ENCODE assay signal across 25 cellular contexts in genomic region chr4:143313527-143313926, GRCh38. TPM values are rescaled to one million over a fixed set of nuclear protein-coding genes. Genes with fewer than 3 reads are reported as not detected.
DNase-seq lines count a peak whose midpoint lies in the region; ATAC-seq, FAIRE-seq and TF ChIP-seq lines count a peak whose summit lies in the region.
"Had no signal": no experiment of that assay in that cellular context is flagged by ENCODE, and none has a peak within 500 bp of the region (broad histone marks: within the 10 kb centered on the region; RNA-seq: fewer than 3 reads in every experiment).

No MANE protein-coding gene starts in this region.

- POLR2A ChIA-PET in Caco-2 (lab: Charles Lee) = no interaction called here
- POLR2A ChIA-PET in K562 (lab: Yijun Ruan, JAX) = no interaction called here
- POLR2A ChIA-PET in WTC11 (lab: Charles Lee) = no interaction called here

- TF ChIP-seq EP300 in K562 (IDR thresholded peaks at IDR 0.05; ENCODE audit: low read length) = no peak

- no peak for TF ChIP-seq RAD21 in K562 (CRISPR knock-in tag; conservative IDR thresholded peaks at IDR 0.05 in 1 of 2, IDR thresholded peaks at IDR 0.05 in 1 of 2)

- no peak overlapping the region for H3K4me3 ChIP-seq in Caco-2 (ENCODE audit: low read depth, low read length)
- no peak overlapping the region for H3K4me3 ChIP-seq in K562
- H3K4me3 ChIP-seq in neural progenitor cell = no peak overlapping the region
- no peak overlapping the region for H3K4me3 ChIP-seq in dorsolateral prefrontal cortex
- H3K4me3 ChIP-seq: A549; BLaER1 treated with 17β-estradiol and CSF1 and Interleukin-3, amounts not matched to agents 10 nM and 100 nM had no signal

- H3K9ac ChIP-seq in K562 (ENCODE audit: insufficient read depth in 1 of 2, low read depth in 2 of 2, low read length in 2 of 2) (no peak overlapping the region), neural progenitor cell (no peak overlapping the region)
- H3K9ac ChIP-seq: BLaER1 treated with 17β-estradiol and CSF1 and Interleukin-3, amounts not matched to agents 10 nM and 100 nM had no signal

- BruUV-seq in Caco-2 (replicated peaks; lab: Mats Ljungman, UMichigan) (no TSS peak), K562 (replicated peaks; lab: Mats Ljungman, UMichigan) (no TSS peak)

- no peak overlapping the region for H3K4me3 Mint-ChIP-seq in Caco-2 (ENCODE audit: unreplicated experiment)
- H3K4me3 Mint-ChIP-seq in neural progenitor cell = no peak overlapping the region
- H3K4me3 Mint-ChIP-seq in WTC11 = no peak overlapping the region
- H3K4me3 Mint-ChIP-seq: B cell; CD14-positive monocyte; CD4-positive, alpha-beta memory T cell; CD4-positive, CD25-positive, alpha-beta regulatory T cell; CD8-positive, alpha-beta memory T cell had no signal

- no peaks in the 10 kb centered on the region for H3K9me1 ChIP-seq in K562 (ENCODE audit: control insufficient read depth, insufficient read depth, low read length)

- no peaks in the 10 kb centered on the region; the same call in 1 of the 2 replicates for H3K36me3 ChIP-seq in Caco-2 (ENCODE audit: control insufficient read depth, insufficient read depth, low read length)
- no peaks in the 10 kb centered on the region for H3K36me3 ChIP-seq in K562 (ENCODE audit: control insufficient read depth, insufficient read depth, low read length)
- no peaks in the 10 kb centered on the region for H3K36me3 ChIP-seq in neural progenitor cell
- H3K36me3 ChIP-seq: BLaER1 treated with 17β-estradiol and CSF1 and Interleukin-3, amounts not matched to agents 10 nM and 100 nM had no signal

- H3K9me3 Mint-ChIP-seq in Caco-2 (ENCODE audit: unreplicated experiment) (no peaks in the 10 kb centered on the region), neural progenitor cell (no peaks in the 10 kb centered on the region), WTC11 (no peaks in the 10 kb centered on the region)
- H3K9me3 Mint-ChIP-seq: CD8-positive, alpha-beta memory T cell had no signal

- no peaks in the 10 kb centered on the region for H3K27me3 ChIP-seq in Caco-2 (replicated peaks; ENCODE audit: control insufficient read depth, insufficient read depth, low read length)
- peaks cover 0 to 7% of the 10 kb centered on the region in 2 experiments; a peak in 1 of 5 replicates for H3K27me3 ChIP-seq in K562 (ENCODE audit: control insufficient read depth in 2 of 2, insufficient read depth in 2 of 2, low read length in 2 of 2)
- no peaks in the 10 kb centered on the region for H3K27me3 ChIP-seq in neural progenitor cell
- H3K27me3 ChIP-seq in dorsolateral prefrontal cortex = no peaks in the 10 kb centered on the region
- H3K27me3 ChIP-seq: BLaER1 treated with 17β-estradiol and CSF1 and Interleukin-3, amounts not matched to agents 10 nM and 100 nM had no signal

- H3K79me2 ChIP-seq in K562 (ENCODE audit: control insufficient read depth, insufficient read depth, low read length) (no peaks in the 10 kb centered on the region), neural progenitor cell (ENCODE audit: low read depth) (no peaks in the 10 kb centered on the region)

- H4K20me1 ChIP-seq in K562 (replicated peaks; ENCODE audit: control insufficient read depth, insufficient read depth, low read length) (no peaks in the 10 kb centered on the region), neural progenitor cell (ENCODE audit: low read depth) (no peaks in the 10 kb centered on the region)
- H4K20me1 ChIP-seq: BLaER1 treated with 17β-estradiol and CSF1 and Interleukin-3, amounts not matched to agents 10 nM and 100 nM had no signal

- no peak for TF ChIP-seq CTCF in Caco-2 (IDR thresholded peaks at IDR 0.05; ENCODE audit: insufficient read depth in 1 of 2, low read depth in 1 of 2, low read length in 1 of 2, severe bottlenecking in 1 of 2, unreplicated experiment in 1 of 2)
- no peak for TF ChIP-seq CTCF in K562 (IDR thresholded peaks at IDR 0.05 in 2 of 3, conservative IDR thresholded peaks at IDR 0.05 in 1 of 3; ENCODE audit: insufficient read depth in 2 of 3, low read depth in 1 of 3, low read length in 3 of 3)
- TF ChIP-seq CTCF in neural progenitor cell (IDR thresholded peaks at IDR 0.05) = no peak
- no peak for TF ChIP-seq CTCF in dorsolateral prefrontal cortex (IDR thresholded peaks at IDR 0.05 in 54 of 56, conservative IDR thresholded peaks at IDR 0.05 in 2 of 56; ENCODE audit: low read depth in 1 of 56, partially characterized antibody in 56 of 56)
- no peak for TF ChIP-seq CTCF in WTC11 (IDR thresholded peaks at IDR 0.05)

- H3K4me2 ChIP-seq in K562 (ENCODE audit: insufficient read depth, low read length) (no peak overlapping the region), neural progenitor cell (no peak overlapping the region)
- H3K4me2 ChIP-seq: A549; BLaER1 treated with 17β-estradiol and CSF1 and Interleukin-3, amounts not matched to agents 10 nM and 100 nM had no signal

- H3K36me3 Mint-ChIP-seq in Caco-2 (ENCODE audit: insufficient read depth, unreplicated experiment) (no peaks in the 10 kb centered on the region), neural progenitor cell (no peaks in the 10 kb centered on the region), WTC11 (no peaks in the 10 kb centered on the region)
- H3K36me3 Mint-ChIP-seq: CD14-positive monocyte; CD4-positive, alpha-beta memory T cell; CD4-positive, CD25-positive, alpha-beta regulatory T cell; CD8-positive, alpha-beta memory T cell had no signal

- in situ Hi-C loops in K562 (cut with MboI) = no loop called here

- no peak for TF ChIP-seq POLR2A in K562 (conservative IDR thresholded peaks at IDR 0.05)

- no peak overlapping the region for H2AFZ ChIP-seq in K562 (ENCODE audit: low read depth, low read length)
- no peak overlapping the region for H2AFZ ChIP-seq in neural progenitor cell (replicated peaks)

- H3K4me1 ChIP-seq in Caco-2 = no peaks in the 10 kb centered on the region; the same call in 1 of the 2 replicates
- no peaks in the 10 kb centered on the region for H3K4me1 ChIP-seq in K562 (replicated peaks in 1 of 2; ENCODE audit: control insufficient read depth in 2 of 2, insufficient read depth in 2 of 2, low read length in 2 of 2)
- H3K4me1 ChIP-seq in neural progenitor cell = no peaks in the 10 kb centered on the region
- H3K4me1 ChIP-seq: A549; BLaER1 treated with 17β-estradiol and CSF1 and Interleukin-3, amounts not matched to agents 10 nM and 100 nM had no signal

- peak; percentile 65; the same call in 2 of the 3 replicates for ATAC-seq in K562
- ATAC-seq in WTC11 = no peak
- ATAC-seq: A549 had no signal

- H3K27ac ChIP-seq in K562 (ENCODE audit: extremely low read depth, low read depth, low read length) = no peak overlapping the region
- H3K27ac ChIP-seq in neural progenitor cell = no peak overlapping the region
- H3K27ac ChIP-seq in dorsolateral prefrontal cortex = peak overlapping the region in 1 of 59 donors; percentile 15
- H3K27ac ChIP-seq: 22Rv1; A549; BLaER1 treated with 17β-estradiol and CSF1 and Interleukin-3, amounts not matched to agents 10 nM and 100 nM had no signal

- CTCF ChIA-PET in Caco-2 (lab: Charles Lee) (no interaction called here), K562 (lab: Yijun Ruan, JAX; ENCODE audit: low intra/inter-chr PET ratio) (no interaction called here), WTC11 (lab: Charles Lee) (no interaction called here)

- H3K27me3 Mint-ChIP-seq in Caco-2 (ENCODE audit: insufficient read depth, unreplicated experiment) (no peaks in the 10 kb centered on the region), neural progenitor cell (ENCODE audit: insufficient read depth, low read depth) (no peaks in the 10 kb centered on the region), WTC11 (ENCODE audit: low read depth) (no peaks in the 10 kb centered on the region)

- H3K4me1 Mint-ChIP-seq in Caco-2 (ENCODE audit: low read depth, unreplicated experiment) (peaks cover 18% of the 10 kb centered on the region), neural progenitor cell (peaks cover 2% of the 10 kb centered on the region), WTC11 (no peaks in the 10 kb centered on the region)
- H3K4me1 Mint-ChIP-seq: B cell; CD14-positive monocyte; CD4-positive, alpha-beta memory T cell; CD4-positive, CD25-positive, alpha-beta regulatory T cell; CD8-positive, alpha-beta memory T cell had no signal

- intact Hi-C loops in Caco-2 (cut with micrococcal nuclease; ENCODE audit: unreplicated experiment) = no loop called here
- intact Hi-C loops in K562 (cut with micrococcal nuclease) = no loop called here
- intact Hi-C loops in dorsolateral prefrontal cortex (cut with DNase I) = no loop called here

- H3K27ac Mint-ChIP-seq in Caco-2 (ENCODE audit: unreplicated experiment) = peak overlapping the region; percentile 31
- H3K27ac Mint-ChIP-seq in neural progenitor cell = peak overlapping the region; percentile 39
- no peak overlapping the region for H3K27ac Mint-ChIP-seq in WTC11
- H3K27ac Mint-ChIP-seq: B cell; CD4-positive, alpha-beta memory T cell; CD4-positive, CD25-positive, alpha-beta regulatory T cell had no signal

- WGBS in K562 (ENCODE audit: insufficient coverage, low coverage, missing lambda C conversion rate) = 0% methylated on average over 1 of the region's 1 CpG

- no peak for DNase-seq in Caco-2
- DNase-seq in OCI-M1 (lab: John Stamatoyannopoulos, UW) = peak; percentile 26
- DNase-seq in K562 (ENCODE audit: extremely low read depth in 1 of 4, low spot score in 3 of 4) = peak in 2 of 4 experiments; percentile 13 to 16
- no peak for DNase-seq in neural progenitor cell (ENCODE audit: low spot score)
- DNase-seq in T1000 (lab: John Stamatoyannopoulos, UW) = no peak
- no peak for DNase-seq in dorsolateral prefrontal cortex
- DNase-seq in WTC11 (ENCODE audit: low spot score) = no peak
- no peak for DNase-seq in C1 segment of cervical spinal cord (lab: John Stamatoyannopoulos, UW)
- DNase-seq: AML-193; Calu3; CD4-positive, alpha-beta memory T cell; CD4-positive, CD25-positive, alpha-beta regulatory T cell; CD8-positive, alpha-beta memory T cell; COR-L47; DMS79 treated with DMSO at 0.1 percent for 48 hours; GF-D8 had no signal

- no peaks in the 10 kb centered on the region for H3K9me3 ChIP-seq in Caco-2
- H3K9me3 ChIP-seq in K562 (replicated peaks; ENCODE audit: control insufficient read depth, insufficient read depth, low read depth, low read length) = no peaks in the 10 kb centered on the region
- no peaks in the 10 kb centered on the region for H3K9me3 ChIP-seq in neural progenitor cell (ENCODE audit: low read depth)
- H3K9me3 ChIP-seq: A549; BLaER1 treated with 17β-estradiol and CSF1 and Interleukin-3, amounts not matched to agents 10 nM and 100 nM had no signal

- no peak for FAIRE-seq in K562 (lab: Jason Lieb, UNC)
- FAIRE-seq: A549, D721Med, G401.6, GM12891, GM19239 had no signal

- no peaks in the 10 kb centered on the region for H3F3A ChIP-seq in neural progenitor cell (ENCODE audit: low read depth)

RNA-seq across cellular contexts. Expression of gene GAB1, which starts 23.1 kb away (rescaled TPM):
- total RNA-seq in Caco-2 (2022) (46.9 and 48.9 TPM in 2 replicates), K562 (2014; rRNA removed) (5.3 and 8.9 TPM in 2 replicates), K562 (2014; rRNA removed; fragmentation: Illumina TruSeq; extraction: Trizol) (9.7 and 12.0 TPM in 2 replicates), K562 (2015; rRNA removed; fragmentation: Illumina TruSeq; extraction: Trizol) (8.0 and 8.7 TPM in 2 replicates), K562 (2021) (10.3 and 10.9 TPM in 2 replicates), neural progenitor cell (ENCODE audit: low replicate concordance) (22.6 and 31.3 TPM in 2 replicates), dorsolateral prefrontal cortex (100 to 1,000 TPM in 85 of 120 experiments, 10 to 100 TPM in 35; 58.5 to 257 (median 116) TPM), WTC11 (2021) (17.4 to 19.7 TPM (median 18.7 TPM) in 3 replicates)
- 25.0 and 56.0 TPM in 2 replicates for total RNA-seq in K562 (2011; cell fraction: chromatin; rRNA removed; ENCODE audit: low replicate concordance)
- total RNA-seq in K562 (2011; cell fraction: nucleolus; rRNA removed) = 10.0 and 11.8 TPM in 2 replicates
- 25.5 and 30.8 TPM in 2 replicates for total RNA-seq in K562 (2011; cell fraction: nucleoplasm; rRNA removed)
- polyA plus RNA-seq in K562 (2011; rRNA removed) (7.5 and 8.8 TPM in 2 replicates), K562 (2014; fragmentation: Illumina TruSeq; extraction: Trizol) (12.4 and 14.6 TPM in 2 replicates), K562 (2014; fragmentation: Nextera tagmentation; extraction: Ambion mirVana) (1 to 10 TPM; 1.3 to 2.2 TPM), K562 (2014; rRNA removed) (2.9 and 7.1 TPM in 2 replicates)
- 3.1 and 3.5 TPM in 2 replicates for polyA plus RNA-seq in K562 (2011; cell fraction: cytosol; rRNA removed)
- polyA plus RNA-seq in K562 (2011; cell fraction: nucleus; rRNA removed) = 14.7 and 16.9 TPM in 2 replicates
- 2.7 and 5.0 TPM in 2 replicates for polyA plus RNA-seq in K562 (2012)
- polyA minus RNA-seq in K562 (2011; rRNA and poly(A)+ RNA removed) = 17.5 and 25.5 TPM in 2 replicates
- 7.1 and 7.4 TPM in 2 replicates for polyA minus RNA-seq in K562 (2011; cell fraction: cytosol; rRNA and poly(A)+ RNA removed)
- polyA minus RNA-seq in K562 (2011; cell fraction: nucleus; rRNA and poly(A)+ RNA removed) = 14.5 and 16.8 TPM in 2 replicates
- polyA plus RNA-seq: CD4-positive, alpha-beta memory T cell; CD4-positive, CD25-positive, alpha-beta regulatory T cell had no signal
